Comparison of ENCODE assay signal across 8 cellular contexts in the genomic region with DNA sequence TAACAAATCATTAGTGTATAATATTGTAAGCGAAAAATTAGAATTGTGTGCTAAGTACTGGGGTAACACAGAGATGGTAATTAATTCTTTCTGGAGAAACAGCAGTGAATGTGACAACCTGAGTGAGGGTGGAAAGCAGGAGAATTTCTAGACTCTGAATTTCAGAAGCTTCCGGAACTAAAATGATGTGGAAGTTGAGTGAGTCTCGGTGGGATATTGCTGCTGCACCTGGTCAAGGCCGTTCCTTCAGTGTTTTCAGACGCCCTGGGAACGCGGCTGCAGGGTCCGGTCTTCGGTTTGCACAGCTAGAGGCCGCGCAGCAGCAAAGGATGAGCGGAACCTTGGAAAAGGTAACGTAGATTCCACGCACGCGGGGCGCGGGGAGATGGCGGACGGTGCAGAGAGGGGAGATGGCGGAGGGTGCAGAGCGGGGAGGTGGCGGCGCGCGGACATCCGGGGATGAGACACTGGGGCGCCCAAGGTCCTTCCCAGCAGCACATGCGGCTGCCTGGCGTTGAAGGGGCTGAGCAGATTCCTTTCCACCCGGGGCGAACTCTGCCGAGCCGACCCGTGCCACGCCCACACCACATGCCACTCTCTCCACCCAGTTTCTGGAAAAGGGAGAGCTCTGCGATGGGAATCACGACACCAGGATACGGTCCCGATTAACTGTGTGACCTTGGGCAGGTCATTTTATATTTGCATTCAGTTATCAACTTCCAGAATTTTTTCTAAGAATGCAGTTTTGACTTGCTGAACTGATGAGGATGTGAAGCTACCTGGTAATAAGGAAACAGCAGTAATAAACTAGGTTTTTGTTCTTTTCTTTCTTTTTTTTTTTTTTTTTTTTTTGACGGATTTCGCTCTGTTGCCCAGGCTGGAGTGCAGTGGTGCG. TPM values are rescaled to one million over a fixed set of nuclear protein-coding genes. Genes with fewer than 3 reads are reported as not detected.
A peak's percentile ranks its signal among the peaks of the same experiment; 100 is the strongest.
DNase-seq lines count a peak whose midpoint lies in the region; ATAC-seq, FAIRE-seq and TF ChIP-seq lines count a peak whose summit lies in the region.

A gene (plus strand): TSS at position 232 of the 895 bp plus-strand sequence. CDS start 98 bp downstream, at position 330.

- peak within 1 kb of the TSS; percentile 95 for H2AFZ ChIP-seq in keratinocyte (ENCODE audit: control insufficient read depth, low read length)

- peaks cover 11% of the 10 kb centered on the region for H3K4me1 Mint-ChIP-seq in central memory CD8-positive, alpha-beta T cell

- peak within 1 kb of the TSS; percentile 90 for H3K9ac ChIP-seq in keratinocyte (ENCODE audit: control insufficient read depth, extremely low read depth, insufficient read depth, low read length)

- H3K9me3 Mint-ChIP-seq in central memory CD8-positive, alpha-beta T cell = no peaks in the 10 kb centered on the region

- peak; percentile 81 for TF ChIP-seq POLR2A in GM18951 (IDR thresholded peaks at IDR 0.05; ENCODE audit: extremely low read depth, insufficient read depth, insufficient read length)

- dilution Hi-C loops in keratinocyte (cut with MboI; ENCODE audit: extremely low pct_ligation_motif_present, low sequenced_read_pairs) = no loop called here

- POLR2A ChIA-PET in AG04450 (lab: Yijun Ruan, JAX) = interaction anchor here (0.5 to 2.2 kb wide), 15 partner anchors 9 to 1437 kb away, joined by 3 to 29 read pairs (median 5); a partner anchor contains a TSS

- no peaks in the 10 kb centered on the region for H4K20me1 ChIP-seq in keratinocyte (ENCODE audit: control insufficient read depth, extremely low read depth, insufficient read depth, low read length)

- in situ Hi-C loops in GM18951 (cut with MboI; ENCODE audit: low sequenced_read_pairs, unreplicated experiment) = no loop called here

- H3K36me3 ChIP-seq in keratinocyte (ENCODE audit: control insufficient read depth in 2 of 2, extremely low read depth in 1 of 2, insufficient read depth in 2 of 2, low read length in 2 of 2) = peaks cover 0 to 3% of the 10 kb centered on the region in 2 experiments

- peaks cover 19% of the 10 kb centered on the region for H3K4me1 ChIP-seq in keratinocyte (ENCODE audit: control insufficient read depth, extremely low read depth, insufficient read depth, low read length)

- TF ChIP-seq CTCF in AG04450 (IDR thresholded peaks at IDR 0.05; ENCODE audit: low read depth, low read length) (no peak), keratinocyte (optimal IDR thresholded peaks at IDR 0.05 in 1 of 3, IDR thresholded peaks at IDR 0.05 in 1 of 3, conservative IDR thresholded peaks at IDR 0.05 in 1 of 3; ENCODE audit: extremely low read depth in 1 of 3, insufficient read depth in 2 of 3, low read length in 3 of 3) (no peak)

- ATAC-seq in HG03280 (IDR thresholded peaks at IDR 0.05; ENCODE audit: unreplicated experiment) = peak; percentile 97
- ATAC-seq in central memory CD8-positive, alpha-beta T cell (replicated peaks; ENCODE audit: extremely low read depth, poor library complexity, severe bottlenecking) = peak; percentile 100

- peak within 1 kb of the TSS; percentile 98 for H3K27ac Mint-ChIP-seq in central memory CD8-positive, alpha-beta T cell (ENCODE audit: low read depth)

- H3K9me3 ChIP-seq in AG04450 (ENCODE audit: control insufficient read depth, insufficient read depth, low read length) = no peaks in the 10 kb centered on the region
- H3K9me3 ChIP-seq in keratinocyte (ENCODE audit: control insufficient read depth, low read depth, low read length) = no peaks in the 10 kb centered on the region

- peaks cover 7% of the 10 kb centered on the region for H3K36me3 Mint-ChIP-seq in central memory CD8-positive, alpha-beta T cell (ENCODE audit: insufficient read depth)

- DNase-seq in AG04450 (ENCODE audit: low read depth, low spot score) (peak; percentile 84), NCI-H345 treated with DMSO at 0.1 percent for 48 hours (lab: John Stamatoyannopoulos, UW; ENCODE audit: unreplicated experiment) (peak; percentile 86), keratinocyte (ENCODE audit: low read depth, low spot score) (peak; percentile 64)
- DNase-seq in activated CD4-positive, CD25-positive, alpha-beta regulatory T cell treated with anti-CD3 and anti-CD28 coated beads, Interleukin-2, amount 50 U/mL, for 16 hours (ENCODE audit: low read depth, low spot score) = peak; percentile 68
- DNase-seq in central memory CD8-positive, alpha-beta T cell (ENCODE audit: low spot score in 2 of 2) = peak; percentile 73 to 82
- peak; percentile 70 to 81 for DNase-seq in stimulated activated CD4-positive, alpha-beta T cell treated with anti-CD3 and anti-CD28 coated beads, Interleukin-15, amount 100 ng/mL, for 1 hour (ENCODE audit: low read depth in 1 of 2, low spot score in 1 of 2)

- no peaks in the 10 kb centered on the region for H3K27me3 Mint-ChIP-seq in central memory CD8-positive, alpha-beta T cell

- peak within 1 kb of the TSS; percentile 89 for H3K27ac ChIP-seq in AG04450 (ENCODE audit: low read depth, low read length)
- H3K27ac ChIP-seq in keratinocyte (ENCODE audit: control insufficient read depth, insufficient read depth, low read length) = peak within 1 kb of the TSS; percentile 91

- no peak for FAIRE-seq in keratinocyte (lab: Jason Lieb, UNC)

- H3K4me2 ChIP-seq in keratinocyte (ENCODE audit: control insufficient read depth, extremely low read depth, insufficient read depth, low read depth, low read length) = peak within 1 kb of the TSS; percentile 89

- CTCF ChIA-PET in AG04450 (lab: Charles Lee) = interaction anchor here (0.7 kb wide), 1 partner anchor 309 kb away, joined by 4 read pairs; no protein-coding TSS in a partner anchor

- H3K27me3 ChIP-seq in AG04450 (ENCODE audit: control insufficient read depth, insufficient read depth, low read length) (no peaks in the 10 kb centered on the region), keratinocyte (ENCODE audit: control insufficient read depth, extremely low read depth, insufficient read depth, low read length) (no peaks in the 10 kb centered on the region)

- H3K9me1 ChIP-seq in keratinocyte (ENCODE audit: control insufficient read depth, extremely low read depth, insufficient read depth, low read length) = no peaks in the 10 kb centered on the region

- peaks cover 10% of the 10 kb centered on the region for H3K79me2 ChIP-seq in keratinocyte (ENCODE audit: control insufficient read depth, insufficient read depth, low read length)

- peak within 1 kb of the TSS; percentile 98 for H3K4me3 Mint-ChIP-seq in central memory CD8-positive, alpha-beta T cell

- H3K4me3 ChIP-seq in AG04450 (ENCODE audit: low read depth, low read length) = peak within 1 kb of the TSS; percentile 93
- H3K4me3 ChIP-seq in keratinocyte (ENCODE audit: control insufficient read depth in 2 of 3, extremely low read depth in 1 of 3, insufficient read depth in 2 of 3, low read depth in 1 of 3, low read length in 3 of 3) = peak within 1 kb of the TSS; percentile 63 to 87 (median 83)

RNA-seq across cellular contexts. Expression of the gene that starts here (rescaled TPM):
- polyA plus RNA-seq in AG04450 (2011; rRNA removed) = 57.9 and 65.7 TPM in 2 replicates
- polyA minus RNA-seq in AG04450 (2011; rRNA and poly(A)+ RNA removed) = 10.7 and 13.9 TPM in 2 replicates
- 46.3 to 72.2 TPM (median 53.0 TPM) in 3 replicates for polyA plus RNA-seq in keratinocyte
- polyA plus RNA-seq in keratinocyte (2011; ENCODE audit: low read depth) = 18.4 TPM
- 38.9 and 55.8 TPM in 2 replicates for polyA plus RNA-seq in keratinocyte (2011; cell fraction: cytosol; rRNA removed)
- 20.2 and 21.1 TPM in 2 replicates for polyA plus RNA-seq in keratinocyte (2011; cell fraction: nucleus; rRNA removed)
- polyA plus RNA-seq in keratinocyte (2012; ENCODE audit: low replicate concordance) = 28.3 and 48.7 TPM in 2 replicates
- 8.6 to 28.9 TPM (median 16.7 TPM) in 3 replicates for polyA minus RNA-seq in keratinocyte
- 11.9 TPM for polyA minus RNA-seq in keratinocyte (2011; cell fraction: cytosol; rRNA and poly(A)+ RNA removed)
- 11.8 and 13.7 TPM in 2 replicates for polyA minus RNA-seq in keratinocyte (2011; cell fraction: nucleus; rRNA and poly(A)+ RNA removed)

Comparison
In these comparisons a context has a peak if more than half of its experiments do, and no peak if none do; other contexts are left out.
1. Peak in every context shown above with its lines: DNase-seq, ATAC-seq, H3K4me3 ChIP-seq and H3K27ac ChIP-seq.